In genomic region chr19:49335784-49336481, GRCh38 we compare ENCODE assay signal across 8 cellular contexts. TPM values are rescaled to one million over a fixed set of nuclear protein-coding genes. Genes with fewer than 3 reads are reported as not detected.
A peak's percentile ranks its signal among the peaks of the same experiment; 100 is the strongest.
DNase-seq lines count a peak whose midpoint lies in the region; ATAC-seq and TF ChIP-seq lines count a peak whose summit lies in the region.

No MANE protein-coding gene starts in this region.

- no peak overlapping the region for H3K4me3 Mint-ChIP-seq in endodermal cell
- peak overlapping the region; percentile 99 for H3K4me3 Mint-ChIP-seq in stimulated activated naive CD8-positive, alpha-beta T cell treated with anti-CD3 and anti-CD28 coated beads, Interleukin-15, amount 100 ng/mL, for 72 hours

- peaks cover 3% of the 10 kb centered on the region for H3K9me3 Mint-ChIP-seq in endodermal cell
- no peaks in the 10 kb centered on the region for H3K9me3 Mint-ChIP-seq in stimulated activated naive CD8-positive, alpha-beta T cell treated with anti-CD3 and anti-CD28 coated beads, Interleukin-15, amount 100 ng/mL, for 72 hours

- peaks cover 13% of the 10 kb centered on the region for H3K4me1 Mint-ChIP-seq in endodermal cell
- H3K4me1 Mint-ChIP-seq in stimulated activated naive CD8-positive, alpha-beta T cell treated with anti-CD3 and anti-CD28 coated beads, Interleukin-15, amount 100 ng/mL, for 72 hours = peaks cover 92% of the 10 kb centered on the region

- H3K27ac ChIP-seq in SU-DHL-6 (ENCODE audit: low read depth, low read length) (peak overlapping the region; percentile 97), endodermal cell (ENCODE audit: low read depth, low read length) (no peak overlapping the region)

- peaks cover 30% of the 10 kb centered on the region for H3K79me2 ChIP-seq in SU-DHL-6 (ENCODE audit: insufficient read depth, low read length)

- H3K36me3 Mint-ChIP-seq in endodermal cell (ENCODE audit: low read depth) = peaks cover 27% of the 10 kb centered on the region

- H3K9me3 ChIP-seq in SU-DHL-6 (ENCODE audit: insufficient read depth, low read length) (no peaks in the 10 kb centered on the region), endodermal cell (ENCODE audit: control insufficient read depth, low read length) (no peaks in the 10 kb centered on the region)

- peaks cover 17% of the 10 kb centered on the region for H3K27me3 Mint-ChIP-seq in endodermal cell (ENCODE audit: insufficient read depth)
- no peaks in the 10 kb centered on the region for H3K27me3 Mint-ChIP-seq in stimulated activated naive CD8-positive, alpha-beta T cell treated with anti-CD3 and anti-CD28 coated beads, Interleukin-15, amount 100 ng/mL, for 72 hours

- peak overlapping the region; percentile 71 for H3K4me3 ChIP-seq in SU-DHL-6 (ENCODE audit: insufficient read depth, low read length, poor library complexity, severe bottlenecking)
- H3K4me3 ChIP-seq in endodermal cell (ENCODE audit: low read length) = no peak overlapping the region

- H4K20me1 ChIP-seq in SU-DHL-6 (ENCODE audit: low read depth, low read length) = no peaks in the 10 kb centered on the region

- peaks cover 15% of the 10 kb centered on the region for H3K36me3 ChIP-seq in SU-DHL-6 (ENCODE audit: low read length)
- peaks cover 11% of the 10 kb centered on the region for H3K36me3 ChIP-seq in endodermal cell (ENCODE audit: control insufficient read depth, insufficient read depth, low read length)

- peak; percentile 18 for DNase-seq in activated CD4-positive, alpha-beta T cell treated with anti-CD3 and anti-CD28 coated beads for 48 hours
- no peak for DNase-seq in activated CD4-positive, alpha-beta T cell treated with anti-CD3 and anti-CD28 coated beads for 4 hours
- peak; percentile 11 for DNase-seq in endodermal cell
- DNase-seq in stimulated activated naive CD8-positive, alpha-beta T cell treated with anti-CD3 and anti-CD28 coated beads, Interleukin-15, amount 100 ng/mL, for 72 hours = peak in 1 of 2 donors; percentile 53
- no peak for DNase-seq in NCI-H2196 treated with DMSO at 0.1 percent for 48 hours (lab: John Stamatoyannopoulos, UW; ENCODE audit: unreplicated experiment)

- H3K4me1 ChIP-seq in endodermal cell (ENCODE audit: control insufficient read depth, insufficient read depth, low read length) = no peaks in the 10 kb centered on the region

- H3K27me3 ChIP-seq in SU-DHL-6 (ENCODE audit: low read length) (no peaks in the 10 kb centered on the region), endodermal cell (ENCODE audit: control insufficient read depth, insufficient read depth, low read length, poor library complexity, severe bottlenecking) (peaks cover 6% of the 10 kb centered on the region)

- ATAC-seq in stimulated activated naive CD8-positive, alpha-beta T cell treated with anti-CD3 and anti-CD28 coated beads, Interleukin-15, amount 100 ng/mL, for 72 hours = peak; percentile 54
- ATAC-seq in HG03442 (IDR thresholded peaks at IDR 0.05; ENCODE audit: unreplicated experiment) = no peak
- no peak for ATAC-seq in GM21528 (IDR thresholded peaks at IDR 0.05; ENCODE audit: low FRiP score, unreplicated experiment)

- no peak overlapping the region for H3K27ac Mint-ChIP-seq in endodermal cell
- peak overlapping the region; percentile 96 to 99 for H3K27ac Mint-ChIP-seq in stimulated activated naive CD8-positive, alpha-beta T cell treated with anti-CD3 and anti-CD28 coated beads, Interleukin-15, amount 100 ng/mL, for 72 hours

- peak overlapping the region; percentile 88 for H3K4me2 ChIP-seq in SU-DHL-6 (ENCODE audit: low read depth, low read length, poor library complexity, severe bottlenecking)

- peaks cover 75% of the 10 kb centered on the region for H3F3A ChIP-seq in SU-DHL-6 (ENCODE audit: insufficient read depth)

- no peaks in the 10 kb centered on the region for H3K9me2 ChIP-seq in SU-DHL-6 (replicated peaks; ENCODE audit: insufficient read depth, low read length)

- TF ChIP-seq CTCF in SU-DHL-6 (IDR thresholded peaks at IDR 0.05; ENCODE audit: insufficient read depth, low read length, poor library complexity, severe bottlenecking) (no peak), endodermal cell (conservative IDR thresholded peaks at IDR 0.05) (no peak)

- H3K9ac ChIP-seq in SU-DHL-6 (ENCODE audit: low read length) (peak overlapping the region; percentile 86), endodermal cell (ENCODE audit: extremely low read depth, low read length, poor library complexity, severe bottlenecking) (no peak overlapping the region)

- H2AFZ ChIP-seq in SU-DHL-6 (ENCODE audit: low read depth, low read length, severe bottlenecking) = no peak overlapping the region

- WGBS in endodermal cell (ENCODE audit: insufficient coverage in 1 of 2, insufficient read length in 1 of 2), 2 experiments = 91 to 93% methylated on average over 9 to 13 of the region's 14 CpGs

RNA-seq across cellular contexts. Expression of gene CD37, which starts 0.7 kb away (rescaled TPM):
- total RNA-seq in endodermal cell = not detected
- polyA plus RNA-seq in endodermal cell (2013, experiment 1 of 2) = not detected
- not detected for polyA plus RNA-seq in endodermal cell (2013, experiment 2 of 2)

RNA-seq across cellular contexts. Expression of gene SLC6A16, which starts 10.9 kb away (rescaled TPM):
- total RNA-seq in endodermal cell = 1 to 10 TPM; 3.3 to 3.4 TPM
- polyA plus RNA-seq in endodermal cell (2013, experiment 1 of 2) = 6.1 TPM
- polyA plus RNA-seq in endodermal cell (2013, experiment 2 of 2) = 4.9 TPM

RNA-seq across cellular contexts. Expression of gene TEAD2, which starts 26.3 kb away (rescaled TPM):
- 100 to 1,000 TPM; 142 to 166 TPM for total RNA-seq in endodermal cell
- 147 TPM for polyA plus RNA-seq in endodermal cell (2013, experiment 1 of 2)
- polyA plus RNA-seq in endodermal cell (2013, experiment 2 of 2) = 145 TPM

RNA-seq across cellular contexts. Expression of gene DKKL1, which starts 27.7 kb away (rescaled TPM):
- 1 to 10 TPM; 1.8 to 2.1 TPM for total RNA-seq in endodermal cell
- polyA plus RNA-seq in endodermal cell (2013, experiment 1 of 2) = 6.5 TPM
- 3.4 TPM for polyA plus RNA-seq in endodermal cell (2013, experiment 2 of 2)

RNA-seq across cellular contexts. Expression of gene KASH5, which starts 52.1 kb away (rescaled TPM):
- total RNA-seq in endodermal cell = under 1 TPM in 1 of 2 donors, not detected in 1; 0.13 TPM
- polyA plus RNA-seq in endodermal cell (2013, experiment 1 of 2) = not detected
- not detected for polyA plus RNA-seq in endodermal cell (2013, experiment 2 of 2)

Comparison
In these comparisons a context has a peak if more than half of its experiments do, and no peak if none do; other contexts are left out.
1. DNase-seq: peak in activated CD4-positive, alpha-beta T cell treated with anti-CD3 and anti-CD28 coated beads for 48 hours (single experiment) and endodermal cell (single experiment); none in activated CD4-positive, alpha-beta T cell treated with anti-CD3 and anti-CD28 coated beads for 4 hours (0 of 2) and NCI-H2196 treated with DMSO at 0.1 percent for 48 hours (single experiment).